In the genomic region with DNA sequence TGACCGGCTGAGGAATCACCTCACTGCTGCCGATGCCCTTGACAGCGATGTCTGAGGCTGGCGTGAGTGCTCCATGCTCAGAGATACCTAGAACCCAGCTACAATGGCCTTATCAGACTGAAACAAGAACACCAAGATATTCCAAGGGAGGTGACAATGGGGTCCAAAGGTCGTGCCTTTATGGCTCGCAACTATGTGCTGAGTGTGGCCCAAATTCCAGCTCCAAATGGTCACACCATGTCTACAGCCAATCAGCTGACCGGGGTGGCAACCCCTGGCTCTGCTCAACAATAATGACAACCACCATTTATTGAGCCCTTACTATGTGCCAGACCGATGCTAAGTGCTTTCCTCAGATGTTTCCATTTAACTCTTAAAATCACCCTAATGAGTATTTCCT, we compare ENCODE assay signal across 2 cellular contexts. TPM values are rescaled to one million over a fixed set of nuclear protein-coding genes. Genes with fewer than 3 reads are reported as not detected.
"Had no signal": no experiment of that assay in that cellular context is flagged by ENCODE, and none has a peak within 500 bp of the region (broad histone marks: within the 10 kb centered on the region; RNA-seq: fewer than 3 reads in every experiment).

No MANE protein-coding gene starts in this region.

RNA-seq across cellular contexts. Expression of gene IGSF3, which starts 20.3 kb away (rescaled TPM):
- polyA plus RNA-seq: immature natural killer cell; naive thymus-derived CD8-positive, alpha-beta T cell had no signal
